Comparison of ENCODE assay signal across 21 cellular contexts in genomic region chr17:36204724-36205500, GRCh38. TPM values are rescaled to one million over a fixed set of nuclear protein-coding genes. Genes with fewer than 3 reads are reported as not detected.
DNase-seq lines count a peak whose midpoint lies in the region; TF ChIP-seq lines count a peak whose summit lies in the region.
"Had no signal": no experiment of that assay in that cellular context is flagged by ENCODE, and none has a peak within 500 bp of the region (broad histone marks: within the 10 kb centered on the region; RNA-seq: fewer than 3 reads in every experiment).

No MANE protein-coding gene starts in this region.

- H3F3A ChIP-seq in OCI-LY1 (ENCODE audit: insufficient read depth, low read length): no peaks in the 10 kb centered on the region

- H2AFZ ChIP-seq in OCI-LY1 (ENCODE audit: low read length): no peak overlapping the region

- H3K27me3 Mint-ChIP-seq in CD8-positive, alpha-beta memory T cell: peaks cover 0 to 3% of the 10 kb centered on the region in 2 donors
- H3K27me3 Mint-ChIP-seq in Calu3 (ENCODE audit: unreplicated experiment): peaks cover 42% of the 10 kb centered on the region

- POLR2A ChIA-PET in CD8-positive, alpha-beta memory T cell (lab: Charles Lee): interaction anchor here (1.2 kb wide), 1 partner anchor 12 kb away, joined by 3 read pairs; no protein-coding TSS in a partner anchor

- no peak for TF ChIP-seq CTCF in OCI-LY1 (IDR thresholded peaks at IDR 0.05; ENCODE audit: low read length)
- TF ChIP-seq CTCF in Calu3 (IDR thresholded peaks at IDR 0.05; ENCODE audit: unreplicated experiment): no peak

- H3K27me3 ChIP-seq in BLaER1 treated with 17β-estradiol and CSF1 and Interleukin-3, amounts not matched to agents 10 nM and 100 nM: no peaks in the 10 kb centered on the region
- H3K27me3 ChIP-seq in CD8-positive, alpha-beta memory T cell (ENCODE audit: insufficient read depth, low read length, poor library complexity, severe bottlenecking): no peaks in the 10 kb centered on the region
- no peaks in the 10 kb centered on the region for H3K27me3 ChIP-seq in OCI-LY1 (ENCODE audit: insufficient read depth, low read length)

- no peaks in the 10 kb centered on the region for H3K36me3 Mint-ChIP-seq in CD8-positive, alpha-beta memory T cell
- H3K36me3 Mint-ChIP-seq in Calu3 (ENCODE audit: insufficient read depth, unreplicated experiment): no peaks in the 10 kb centered on the region

- H3K79me2 ChIP-seq in OCI-LY1 (ENCODE audit: insufficient read depth, low read length): no peaks in the 10 kb centered on the region

- no peaks in the 10 kb centered on the region for H4K20me1 ChIP-seq in BLaER1 treated with 17β-estradiol and CSF1 and Interleukin-3, amounts not matched to agents 10 nM and 100 nM
- no peaks in the 10 kb centered on the region for H4K20me1 ChIP-seq in OCI-LY1 (ENCODE audit: insufficient read depth, low read length)

- H3K9me3 Mint-ChIP-seq in CD8-positive, alpha-beta memory T cell: no peaks in the 10 kb centered on the region
- H3K9me3 Mint-ChIP-seq in Calu3 (ENCODE audit: low read depth, unreplicated experiment): no peaks in the 10 kb centered on the region
- H3K9me3 Mint-ChIP-seq: CD4-positive, alpha-beta T cell had no signal

- no peaks in the 10 kb centered on the region for H3K36me3 ChIP-seq in BLaER1 treated with 17β-estradiol and CSF1 and Interleukin-3, amounts not matched to agents 10 nM and 100 nM
- H3K36me3 ChIP-seq in CD8-positive, alpha-beta memory T cell (ENCODE audit: insufficient read depth, low read length): no peaks in the 10 kb centered on the region
- no peaks in the 10 kb centered on the region for H3K36me3 ChIP-seq in OCI-LY1 (ENCODE audit: insufficient read depth, low read length)

- H3K9me3 ChIP-seq in BLaER1 treated with 17β-estradiol and CSF1 and Interleukin-3, amounts not matched to agents 10 nM and 100 nM (replicated peaks in 1 of 11): no peaks in the 10 kb centered on the region
- H3K9me3 ChIP-seq in CD8-positive, alpha-beta memory T cell (ENCODE audit: low read length): no peaks in the 10 kb centered on the region
- H3K9me3 ChIP-seq in OCI-LY1 (ENCODE audit: low read length): no peaks in the 10 kb centered on the region
- H3K9me3 ChIP-seq: Caco-2, SK-N-SH had no signal

- H3K4me3 Mint-ChIP-seq in CD8-positive, alpha-beta memory T cell: peak overlapping the region in 3 of 7 donors; percentile 4 to 51 (median 10)
- H3K4me3 Mint-ChIP-seq in Calu3 (ENCODE audit: low read depth, unreplicated experiment): no peak overlapping the region
- H3K4me3 Mint-ChIP-seq: CD4-positive, alpha-beta T cell had no signal

- H3K4me1 ChIP-seq in BLaER1 treated with 17β-estradiol and CSF1 and Interleukin-3, amounts not matched to agents 10 nM and 100 nM: peaks cover 61 to 82% (median 81%) of the 10 kb centered on the region in 10 experiments
- peaks cover 36% of the 10 kb centered on the region for H3K4me1 ChIP-seq in CD8-positive, alpha-beta memory T cell (ENCODE audit: insufficient read depth, low read length)
- peaks cover 38% of the 10 kb centered on the region for H3K4me1 ChIP-seq in OCI-LY1 (ENCODE audit: insufficient read depth, low read length, severe bottlenecking)
- H3K4me1 ChIP-seq: Caco-2 had no signal

- H3K4me2 ChIP-seq in BLaER1 treated with 17β-estradiol and CSF1 and Interleukin-3, amounts not matched to agents 10 nM and 100 nM: peak overlapping the region; percentile 48 to 84 (median 70); a peak in 18 of 22 replicates
- H3K4me2 ChIP-seq in OCI-LY1 (ENCODE audit: low read length): no peak overlapping the region
- H3K4me2 ChIP-seq: SK-N-SH had no signal

- CTCF ChIA-PET in CD8-positive, alpha-beta memory T cell (lab: Charles Lee): interaction anchor here (1.4 kb wide), 1 partner anchor 278 kb away, joined by 3 read pairs; no protein-coding TSS in a partner anchor
- CTCF ChIA-PET in Calu3 (lab: Charles Lee): no interaction called here

- no peaks in the 10 kb centered on the region for H3K9me2 ChIP-seq in OCI-LY1 (ENCODE audit: low read depth, low read length)
- H3K9me2 ChIP-seq: SK-N-SH had no signal

- H3K9ac ChIP-seq in BLaER1 treated with 17β-estradiol and CSF1 and Interleukin-3, amounts not matched to agents 10 nM and 100 nM: peak overlapping the region in 2 of 11 experiments; percentile 3 to 12; a peak in 1 of 22 replicates
- no peak overlapping the region for H3K9ac ChIP-seq in OCI-LY1 (ENCODE audit: low read length)
- H3K9ac ChIP-seq: SK-N-SH had no signal

- H3K27ac Mint-ChIP-seq in CD8-positive, alpha-beta memory T cell: peak overlapping the region in 6 of 8 donors; percentile 37 to 84 (median 72)
- H3K27ac Mint-ChIP-seq in Calu3 (ENCODE audit: unreplicated experiment): no peak overlapping the region
- H3K27ac Mint-ChIP-seq: CD4-positive, alpha-beta T cell had no signal

- BruUV-seq in Calu3 (replicated peaks; lab: Mats Ljungman, UMichigan): no TSS peak

- no peak for DNase-seq in CD8-positive, alpha-beta memory T cell
- DNase-seq in islet precursor cell: peak; percentile 55
- no peak for DNase-seq in Calu3
- no peak for DNase-seq in activated CD4-positive, alpha-beta T cell treated with anti-CD3 and anti-CD28 coated beads, Interleukin-2, amount 50 U/mL, for 48 hours
- no peak for DNase-seq in SW 1271 (lab: John Stamatoyannopoulos, UW)
- DNase-seq: Caco-2; CD4-positive, alpha-beta T cell; DMS153; GOT3; KG1; NCI-H1417 treated with DMSO at 0.1 percent for 48 hours; NCI-H187; NCI-H446 treated with DMSO at 0.1 percent for 48 hours; NCI-H526 treated with DMSO at 0.1 percent for 48 hours; SIG-M5; SK-N-SH had no signal

- peak overlapping the region in 4 of 11 experiments; percentile 22 to 69 (median 56); a peak in 9 of 22 replicates for H3K27ac ChIP-seq in BLaER1 treated with 17β-estradiol and CSF1 and Interleukin-3, amounts not matched to agents 10 nM and 100 nM
- H3K27ac ChIP-seq in CD8-positive, alpha-beta memory T cell (ENCODE audit: low read depth, low read length): no peak overlapping the region
- peak overlapping the region; percentile 46 for H3K27ac ChIP-seq in OCI-LY1 (ENCODE audit: low read depth, low read length, poor library complexity, severe bottlenecking)

- no peak overlapping the region for H3K4me3 ChIP-seq in BLaER1 treated with 17β-estradiol and CSF1 and Interleukin-3, amounts not matched to agents 10 nM and 100 nM
- H3K4me3 ChIP-seq in CD8-positive, alpha-beta memory T cell (ENCODE audit: low read length): no peak overlapping the region
- no peak overlapping the region for H3K4me3 ChIP-seq in OCI-LY1 (ENCODE audit: low read depth, low read length, poor library complexity, severe bottlenecking)

- intact Hi-C loops in Calu3 (cut with micrococcal nuclease; ENCODE audit: unreplicated experiment): no loop called here

- H3K4me1 Mint-ChIP-seq in CD8-positive, alpha-beta memory T cell: peaks cover 48 to 78% (median 69%) of the 10 kb centered on the region in 3 donors
- H3K4me1 Mint-ChIP-seq in Calu3 (ENCODE audit: low read depth, unreplicated experiment): no peaks in the 10 kb centered on the region

RNA-seq across cellular contexts. Expression of gene CCL4L2, which starts 6.0 kb away (rescaled TPM):
- 100 to 1,000 TPM; 519 to 562 TPM for total RNA-seq in CD8-positive, alpha-beta memory T cell
- 4.9 TPM for polyA plus RNA-seq in CD8-positive, alpha-beta memory T cell
- not detected in 2 replicates for total RNA-seq in Calu3 (2022)
- total RNA-seq: Caco-2, G401, HT1080 had no signal
- polyA plus RNA-seq: BJ, SK-N-SH had no signal

RNA-seq across cellular contexts. Expression of gene CCL3L1, which starts 8.4 kb away (rescaled TPM):
- total RNA-seq in CD8-positive, alpha-beta memory T cell: 100 to 1,000 TPM; 138 to 164 TPM
- polyA plus RNA-seq in CD8-positive, alpha-beta memory T cell: 2.9 TPM
- total RNA-seq in Calu3 (2022): not detected in 2 replicates
- total RNA-seq: Caco-2, G401, HT1080 had no signal
- polyA plus RNA-seq: BJ, SK-N-SH had no signal

RNA-seq across cellular contexts. Expression of gene TBC1D3B, which starts 28.5 kb away (rescaled TPM):
- total RNA-seq in CD8-positive, alpha-beta memory T cell: 1 to 10 TPM; 3.3 to 4.4 TPM
- 0.49 TPM for polyA plus RNA-seq in CD8-positive, alpha-beta memory T cell
- 71.6 and 73.5 TPM in 2 replicates for total RNA-seq in Calu3 (2022)
- total RNA-seq: G401, HT1080 had no signal

RNA-seq across cellular contexts. Expression of gene TBC1D3I, which starts 59.5 kb away (rescaled TPM):
- total RNA-seq in CD8-positive, alpha-beta memory T cell: under 1 TPM; 0.20 to 0.51 TPM
- not detected for polyA plus RNA-seq in CD8-positive, alpha-beta memory T cell
- total RNA-seq in Calu3 (2022): 2.1 and 3.3 TPM in 2 replicates
- total RNA-seq: G401 had no signal
- polyA plus RNA-seq: BJ, SK-N-SH had no signal

Comparison
In these comparisons a context has a peak if more than half of its experiments do, and no peak if none do; other contexts are left out.
1. RNA of gene CCL4L2, which starts 6.0 kb away (total RNA-seq): 519 to 562 TPM in CD8-positive, alpha-beta memory T cell; not detected in Calu3; every median in the first group is over 100 times any median in the second.
2. RNA of gene CCL3L1, which starts 8.4 kb away (total RNA-seq): 138 to 164 TPM in CD8-positive, alpha-beta memory T cell; not detected in Calu3; every median in the first group is over 100 times any median in the second.